In genomic region chr6:4846387-4846786, GRCh38 we compare ENCODE assay signal across 17 cellular contexts.
A peak's percentile ranks its signal among the peaks of the same experiment; 100 is the strongest.
DNase-seq lines count a peak whose midpoint lies in the region; ATAC-seq lines count a peak whose summit lies in the region.
"Had no signal": no experiment of that assay in that cellular context is flagged by ENCODE, and none has a peak within 500 bp of the region (broad histone marks: within the 10 kb centered on the region; RNA-seq: fewer than 3 reads in every experiment).

No MANE protein-coding gene starts in this region.

- H3K4me3 ChIP-seq in trophoblast cell (ENCODE audit: low read depth, low read length): no peak overlapping the region
- H3K4me3 ChIP-seq: A549, GM23338 had no signal

- no peak overlapping the region for H4K8ac ChIP-seq in trophoblast cell (ENCODE audit: low read depth, low read length)

- H2BK120ac ChIP-seq in trophoblast cell (ENCODE audit: insufficient read depth, low read length, poor library complexity): no peak overlapping the region

- H3K4me2 ChIP-seq in trophoblast cell (ENCODE audit: low read length): no peak overlapping the region
- H3K4me2 ChIP-seq: A549, GM23338 had no signal

- H4K12ac ChIP-seq in trophoblast cell (ENCODE audit: low read depth, low read length): no peak overlapping the region

- H4K91ac ChIP-seq in trophoblast cell (ENCODE audit: low read depth, low read length): no peak overlapping the region

- H2BK12ac ChIP-seq in trophoblast cell (ENCODE audit: low read length): no peak overlapping the region

- no peaks in the 10 kb centered on the region for H3K36me3 ChIP-seq in trophoblast cell (ENCODE audit: control insufficient read depth in 1 of 2, insufficient read depth in 2 of 2, low read length in 2 of 2)

- H3K18ac ChIP-seq in trophoblast cell (ENCODE audit: low read length): no peak overlapping the region

- peak overlapping the region; percentile 89 for H3K4ac ChIP-seq in trophoblast cell (ENCODE audit: low read depth, low read length)

- intact Hi-C loops in left ventricle myocardium superior (cut with micrococcal nuclease) (no loop called here), Right ventricle myocardium superior (cut with DNase I) (no loop called here)

- ATAC-seq in left ventricle myocardium superior: peak; percentile 26
- no peak for ATAC-seq in Right ventricle myocardium superior (ENCODE audit: poor library complexity)
- ATAC-seq in left lobe of liver: peak; percentile 78
- no peak for ATAC-seq in GM18502 (IDR thresholded peaks at IDR 0.05; ENCODE audit: poor library complexity, unreplicated experiment)
- no peak for ATAC-seq in GM19328 (IDR thresholded peaks at IDR 0.05; ENCODE audit: unreplicated experiment)
- ATAC-seq: A549, HCT116 had no signal

- H3K23ac ChIP-seq in trophoblast cell (ENCODE audit: low read length): no peak overlapping the region

- no peaks in the 10 kb centered on the region for H3K27me3 ChIP-seq in trophoblast cell (ENCODE audit: insufficient read depth, low read length)

- H3K79me1 ChIP-seq in trophoblast cell (ENCODE audit: low read length): no peaks in the 10 kb centered on the region

- peaks cover 0 to 1% of the 10 kb centered on the region in 2 experiments for H3K4me1 ChIP-seq in trophoblast cell (ENCODE audit: control insufficient read depth in 1 of 2, insufficient read depth in 2 of 2, low read length in 2 of 2)

- DNase-seq in left ventricle myocardium superior (no peak), Right ventricle myocardium superior (no peak), left lobe of liver (ENCODE audit: low spot score) (no peak), trophoblast cell (no peak), NCI-H1436 treated with DMSO at 0.1 percent for 48 hours (lab: John Stamatoyannopoulos, UW) (no peak)
- DNase-seq: AML-193; Caco-2; CD4-positive, alpha-beta T cell; H7; HFFc6 had no signal

- H3K9ac ChIP-seq in trophoblast cell (ENCODE audit: low read length): no peak overlapping the region

- H3K9me3 ChIP-seq in trophoblast cell (ENCODE audit: insufficient read depth, low read depth, low read length): no peaks in the 10 kb centered on the region

- WGBS in trophoblast cell (ENCODE audit: extremely low coverage, insufficient coverage, insufficient read length): no CpG with 5 or more reads among the region's 2 CpGs

- H2AK5ac ChIP-seq in trophoblast cell (ENCODE audit: low read length): no peak overlapping the region

- H3K27ac ChIP-seq in trophoblast cell (ENCODE audit: low read depth, low read length): no peak overlapping the region
- H3K27ac ChIP-seq: 22Rv1, A549, C4-2B had no signal

- no peak overlapping the region for H2BK5ac ChIP-seq in trophoblast cell (ENCODE audit: low read depth, low read length, poor library complexity)

- peaks cover 7% of the 10 kb centered on the region for H3K79me2 ChIP-seq in trophoblast cell (ENCODE audit: control insufficient read depth, insufficient read depth, low read length, poor library complexity)

- no peak overlapping the region for H2AFZ ChIP-seq in trophoblast cell (ENCODE audit: insufficient read depth, low read length, poor library complexity)
- H2AFZ ChIP-seq: GM23338 had no signal

- H3K14ac ChIP-seq in trophoblast cell (ENCODE audit: low read length): no peak overlapping the region

Comparison
In these comparisons a context has a peak if more than half of its experiments do, and no peak if none do; other contexts are left out.
1. ATAC-seq: peak in left ventricle myocardium superior (single experiment) and left lobe of liver (single experiment); none in Right ventricle myocardium superior (single experiment), GM18502 (single experiment) and GM19328 (single experiment).